Comparison of ENCODE assay signal across 22 cellular contexts in the genomic region with DNA sequence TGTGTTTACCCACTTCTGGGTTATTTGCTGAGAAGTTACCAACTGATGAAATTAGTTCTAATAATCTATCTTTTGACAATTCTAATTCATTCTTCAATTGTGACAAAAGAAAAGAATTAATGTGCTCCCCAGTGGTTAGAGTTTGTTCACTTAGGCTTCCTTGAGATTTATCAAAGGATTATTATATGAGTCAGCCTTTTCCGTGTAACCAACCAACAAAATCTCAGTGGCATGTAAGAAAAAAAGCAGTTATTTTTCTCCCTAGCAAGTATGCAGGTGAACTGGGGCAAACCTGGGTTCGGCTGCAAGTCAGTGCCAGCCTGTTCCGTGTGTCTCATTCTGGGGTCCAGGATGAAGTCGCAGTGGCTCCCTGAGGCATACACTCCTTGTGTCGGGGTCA. TPM values are rescaled to one million over a fixed set of nuclear protein-coding genes. Genes with fewer than 3 reads are reported as not detected.
A peak's percentile ranks its signal among the peaks of the same experiment; 100 is the strongest.
DNase-seq lines count a peak whose midpoint lies in the region; ATAC-seq, FAIRE-seq and TF ChIP-seq lines count a peak whose summit lies in the region.
"Had no signal": no experiment of that assay in that cellular context is flagged by ENCODE, and none has a peak within 500 bp of the region (broad histone marks: within the 10 kb centered on the region; RNA-seq: fewer than 3 reads in every experiment).

No MANE protein-coding gene starts in this region.

- DNase-seq in NCI-H226 (peak; percentile 52), K562 (ENCODE audit: extremely low read depth in 1 of 4, low spot score in 3 of 4) (no peak), retinal pigment epithelial cell (ENCODE audit: low read depth) (peak; percentile 39), UCSD-AML1 (lab: John Stamatoyannopoulos, UW; ENCODE audit: unreplicated experiment) (no peak), glutamatergic neuron (no peak)
- DNase-seq: 8988T, Calu3, DMS79 treated with DMSO at 0.1 percent for 48 hours, GF-D8, GOT3, Kasumi-1, MG63, NCI-H2029, NCI-H446 treated with DMSO at 0.1 percent for 48 hours, NCI-H526, Peyer's patch, SHP77 treated with DMSO at 0.1 percent for 48 hours had no signal

- TF ChIP-seq RAD21 in K562 (CRISPR knock-in tag; conservative IDR thresholded peaks at IDR 0.05 in 1 of 2, IDR thresholded peaks at IDR 0.05 in 1 of 2): no peak

- no peak for TF ChIP-seq EP300 in K562 (IDR thresholded peaks at IDR 0.05; ENCODE audit: low read length)

- H3K27ac Mint-ChIP-seq in glutamatergic neuron (ENCODE audit: unreplicated experiment): no peak overlapping the region

- 0 out of 4 replicates have a peak overlapping the region, but pooled peaks of 1 of the 2 experiments have one; percentile 53 for H3K9ac ChIP-seq in K562 (ENCODE audit: insufficient read depth in 1 of 2, low read depth in 2 of 2, low read length in 2 of 2)

- peak; percentile 11 for FAIRE-seq in K562 (lab: Jason Lieb, UNC)
- FAIRE-seq: GM12891, HepG2 had no signal

- H3K36me3 Mint-ChIP-seq in glutamatergic neuron (ENCODE audit: unreplicated experiment): no peaks in the 10 kb centered on the region

- ATAC-seq in K562 (peak; percentile 47), HG03139 (IDR thresholded peaks at IDR 0.05; ENCODE audit: unreplicated experiment) (no peak)
- ATAC-seq: HCT116, HepG2 had no signal

- H3K79me2 ChIP-seq in ACC112 (ENCODE audit: control insufficient read depth, insufficient read depth, low read length, unreplicated experiment): no peaks in the 10 kb centered on the region
- H3K79me2 ChIP-seq in K562 (ENCODE audit: control insufficient read depth, insufficient read depth, low read length): no peaks in the 10 kb centered on the region

- no peak for TF ChIP-seq CTCF in K562 (IDR thresholded peaks at IDR 0.05 in 2 of 3, conservative IDR thresholded peaks at IDR 0.05 in 1 of 3; ENCODE audit: insufficient read depth in 2 of 3, low read depth in 1 of 3, low read length in 3 of 3)
- TF ChIP-seq CTCF in retinal pigment epithelial cell (conservative IDR thresholded peaks at IDR 0.05; ENCODE audit: low read depth, low read length): no peak
- TF ChIP-seq CTCF in glutamatergic neuron (IDR thresholded peaks at IDR 0.05; ENCODE audit: partially characterized antibody, unreplicated experiment): no peak

- POLR2A ChIA-PET in K562 (lab: Yijun Ruan, JAX): interaction anchor here (2.5 kb wide), 1 partner anchor 13 kb away, joined by 9 read pairs; no protein-coding TSS in a partner anchor

- no peak overlapping the region for H3K4me3 ChIP-seq in ACC112 (ENCODE audit: low read depth, low read length)
- no peak overlapping the region for H3K4me3 ChIP-seq in K562
- no peak overlapping the region for H3K4me3 ChIP-seq in retinal pigment epithelial cell (ENCODE audit: low read length)
- H3K4me3 ChIP-seq: MG63, Peyer's patch had no signal

- no peaks in the 10 kb centered on the region for H3K36me3 ChIP-seq in ACC112 (ENCODE audit: insufficient read depth, low read length)
- no peaks in the 10 kb centered on the region for H3K36me3 ChIP-seq in K562 (ENCODE audit: control insufficient read depth, insufficient read depth, low read length)
- H3K36me3 ChIP-seq: MG63, Peyer's patch had no signal

- no peaks in the 10 kb centered on the region for H3K27me3 ChIP-seq in ACC112 (ENCODE audit: insufficient read depth, low read length)
- H3K27me3 ChIP-seq in K562 (ENCODE audit: control insufficient read depth in 2 of 2, insufficient read depth in 2 of 2, low read length in 2 of 2): no peaks in the 10 kb centered on the region
- H3K27me3 ChIP-seq: MG63, Peyer's patch had no signal

- no peaks in the 10 kb centered on the region for H3K9me1 ChIP-seq in K562 (ENCODE audit: control insufficient read depth, insufficient read depth, low read length)

- no peaks in the 10 kb centered on the region for H3K27me3 Mint-ChIP-seq in glutamatergic neuron (ENCODE audit: unreplicated experiment)

- H2AFZ ChIP-seq in ACC112 (ENCODE audit: low read length, unreplicated experiment): peak overlapping the region; percentile 22
- H2AFZ ChIP-seq in K562 (ENCODE audit: low read depth, low read length): peak overlapping the region; percentile 62

- H3K27ac ChIP-seq in ACC112 (ENCODE audit: low read depth, low read length) (no peak overlapping the region), K562 (ENCODE audit: extremely low read depth, low read depth, low read length) (no peak overlapping the region)
- H3K27ac ChIP-seq: Peyer's patch had no signal

- H3K4me1 Mint-ChIP-seq in glutamatergic neuron (ENCODE audit: low read depth, unreplicated experiment): no peaks in the 10 kb centered on the region

- intact Hi-C loops in K562 (cut with micrococcal nuclease): no loop called here

- CTCF ChIA-PET in K562 (lab: Yijun Ruan, JAX; ENCODE audit: low intra/inter-chr PET ratio): no interaction called here

- H3K9me3 Mint-ChIP-seq in glutamatergic neuron (ENCODE audit: unreplicated experiment): no peaks in the 10 kb centered on the region

- BruUV-seq in K562 (replicated peaks; lab: Mats Ljungman, UMichigan): no TSS peak

- H4K20me1 ChIP-seq in K562 (replicated peaks; ENCODE audit: control insufficient read depth, insufficient read depth, low read length): no peaks in the 10 kb centered on the region

- no peak overlapping the region for H3K4me2 ChIP-seq in K562 (ENCODE audit: insufficient read depth, low read length)

- in situ Hi-C loops in K562 (cut with MboI): no loop called here

- no peaks in the 10 kb centered on the region for H3K4me1 ChIP-seq in ACC112 (ENCODE audit: control insufficient read depth, insufficient read depth, low read length, unreplicated experiment)
- H3K4me1 ChIP-seq in K562 (replicated peaks in 1 of 2; ENCODE audit: control insufficient read depth in 2 of 2, insufficient read depth in 2 of 2, low read length in 2 of 2): peaks cover 4 to 6% of the 10 kb centered on the region in 2 experiments; a peak in 4 of 5 replicates
- H3K4me1 ChIP-seq: Peyer's patch had no signal

- no peaks in the 10 kb centered on the region for H3K9me3 ChIP-seq in K562 (replicated peaks; ENCODE audit: control insufficient read depth, insufficient read depth, low read depth, low read length)
- H3K9me3 ChIP-seq: MG63, Peyer's patch had no signal

- 39% methylated on average over 5 of the region's 5 CpGs for WGBS in K562 (ENCODE audit: insufficient coverage, low coverage, missing lambda C conversion rate)

- TF ChIP-seq POLR2A in K562 (conservative IDR thresholded peaks at IDR 0.05): no peak

- H3K4me3 Mint-ChIP-seq in glutamatergic neuron (ENCODE audit: unreplicated experiment): no peak overlapping the region

TF ChIP-seq in K562, 482 proteins besides CTCF, POLR2A, EP300 and RAD21 (continues in another document):
- TF ChIP-seq C11orf30 (IDR thresholded peaks at IDR 0.05; ENCODE audit: low read depth) (peak; percentile 84), HDAC3 (IDR thresholded peaks at IDR 0.05; ENCODE audit: borderline replicate concordance, partially characterized antibody) (no peak), GATAD2B (IDR thresholded peaks at IDR 0.05; ENCODE audit: borderline replicate concordance) (no peak), ZNF740 (CRISPR knock-in tag; IDR thresholded peaks at IDR 0.05) (no peak), ZNF740 (tag; IDR thresholded peaks at IDR 0.05) (no peak)
- TF ChIP-seq, protein P1, sequence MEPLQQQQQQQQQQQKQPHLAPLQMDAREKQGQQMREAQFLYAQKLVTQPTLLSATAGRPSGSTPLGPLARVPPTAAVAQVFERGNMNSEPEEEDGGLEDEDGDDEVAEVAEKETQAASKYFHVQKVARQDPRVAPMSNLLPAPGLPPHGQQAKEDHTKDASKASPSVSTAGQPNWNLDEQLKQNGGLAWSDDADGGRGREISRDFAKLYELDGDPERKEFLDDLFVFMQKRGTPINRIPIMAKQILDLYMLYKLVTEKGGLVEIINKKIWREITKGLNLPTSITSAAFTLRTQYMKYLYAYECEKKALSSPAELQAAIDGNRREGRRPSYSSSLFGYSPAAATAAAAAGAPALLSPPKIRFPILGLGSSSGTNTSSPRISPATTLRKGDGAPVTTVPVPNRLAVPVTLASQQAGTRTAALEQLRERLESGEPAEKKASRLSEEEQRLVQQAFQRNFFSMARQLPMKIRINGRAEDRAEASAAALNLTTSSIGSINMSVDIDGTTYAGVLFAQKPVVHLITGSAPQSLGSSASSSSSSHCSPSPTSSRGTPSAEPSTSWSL (CRISPR knock-in tag; IDR thresholded peaks at IDR 0.05; ENCODE audit: borderline replicate concordance): no peak
- TF ChIP-seq, protein P2, sequence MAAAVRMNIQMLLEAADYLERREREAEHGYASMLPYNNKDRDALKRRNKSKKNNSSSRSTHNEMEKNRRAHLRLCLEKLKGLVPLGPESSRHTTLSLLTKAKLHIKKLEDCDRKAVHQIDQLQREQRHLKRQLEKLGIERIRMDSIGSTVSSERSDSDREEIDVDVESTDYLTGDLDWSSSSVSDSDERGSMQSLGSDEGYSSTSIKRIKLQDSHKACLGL (CRISPR knock-in tag; IDR thresholded peaks at IDR 0.05; ENCODE audit: borderline replicate concordance, poor library complexity, severe bottlenecking): no peak

RNA-seq across cellular contexts. Expression of gene HIVEP1, which starts 28.8 kb away (rescaled TPM):
- 53.0 and 162 TPM in 2 replicates for total RNA-seq in K562 (2011; cell fraction: chromatin; rRNA removed; ENCODE audit: low replicate concordance)
- 38.2 and 56.5 TPM in 2 replicates for total RNA-seq in K562 (2011; cell fraction: nucleolus; rRNA removed)
- 82.4 and 142 TPM in 2 replicates for total RNA-seq in K562 (2011; cell fraction: nucleoplasm; rRNA removed)
- total RNA-seq in K562 (2014; rRNA removed): 19.3 and 21.7 TPM in 2 replicates
- 33.3 and 37.1 TPM in 2 replicates for total RNA-seq in K562 (2014; rRNA removed; fragmentation: Illumina TruSeq; extraction: Trizol)
- total RNA-seq in K562 (2015; rRNA removed; fragmentation: Illumina TruSeq; extraction: Trizol): 29.3 and 30.4 TPM in 2 replicates
- 25.8 and 28.8 TPM in 2 replicates for total RNA-seq in K562 (2021)
- 16.9 and 18.2 TPM in 2 replicates for polyA plus RNA-seq in K562 (2011; rRNA removed)
- 19.3 and 22.5 TPM in 2 replicates for polyA plus RNA-seq in K562 (2011; cell fraction: cytosol; rRNA removed)
- 35.9 and 42.5 TPM in 2 replicates for polyA plus RNA-seq in K562 (2011; cell fraction: nucleus; rRNA removed)
- 11.0 and 12.9 TPM in 2 replicates for polyA plus RNA-seq in K562 (2012)
- polyA plus RNA-seq in K562 (2014; fragmentation: Illumina TruSeq; extraction: Trizol): 20.9 and 24.9 TPM in 2 replicates
- polyA plus RNA-seq in K562 (2014; fragmentation: Nextera tagmentation; extraction: Ambion mirVana): 1 to 10 TPM; 6.0 to 6.2 TPM
- polyA plus RNA-seq in K562 (2014; rRNA removed): 14.6 and 18.4 TPM in 2 replicates
- polyA minus RNA-seq in K562 (2011; rRNA and poly(A)+ RNA removed): 64.9 and 75.2 TPM in 2 replicates
- polyA minus RNA-seq in K562 (2011; cell fraction: cytosol; rRNA and poly(A)+ RNA removed): 21.6 and 23.0 TPM in 2 replicates
- 68.8 and 114 TPM in 2 replicates for polyA minus RNA-seq in K562 (2011; cell fraction: nucleus; rRNA and poly(A)+ RNA removed)
- total RNA-seq in glutamatergic neuron (ENCODE audit: unreplicated experiment): 37.1 TPM

Comparison
In these comparisons a context has a peak if more than half of its experiments do, and no peak if none do; other contexts are left out.
1. DNase-seq: peak in NCI-H226 (single experiment) and retinal pigment epithelial cell (single experiment); none in K562 (0 of 4), UCSD-AML1 (single experiment) and glutamatergic neuron (single experiment).